23 cellular contexts compared by ENCODE assay signal in the genomic region with DNA sequence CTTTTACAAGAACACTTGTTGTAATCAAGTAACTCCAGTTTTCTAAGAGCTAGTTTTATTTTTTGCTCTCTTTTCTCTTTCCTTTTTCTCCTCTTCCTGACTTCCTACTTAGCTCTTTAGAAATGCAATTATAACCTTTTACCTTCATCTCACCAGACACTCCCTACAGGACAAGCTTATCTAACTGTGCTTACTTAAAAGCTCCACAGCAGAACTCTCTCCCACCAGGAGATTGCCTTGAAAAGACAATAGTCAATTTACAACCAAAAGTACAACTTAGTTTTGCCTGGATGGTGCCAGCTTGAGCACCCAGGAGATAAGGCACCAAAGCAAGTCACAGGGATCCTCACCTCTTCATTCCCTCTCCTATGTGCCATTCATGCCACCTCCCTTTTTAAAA.
A peak's percentile ranks its signal among the peaks of the same experiment; 100 is the strongest.
DNase-seq lines count a peak whose midpoint lies in the region; ATAC-seq and TF ChIP-seq lines count a peak whose summit lies in the region.
"Had no signal": no experiment of that assay in that cellular context is flagged by ENCODE, and none has a peak within 500 bp of the region (broad histone marks: within the 10 kb centered on the region; RNA-seq: fewer than 3 reads in every experiment).

No MANE protein-coding gene starts in this region.

- peaks cover 13% of the 10 kb centered on the region for H3K4me1 Mint-ChIP-seq in WTC11
- H3K4me1 Mint-ChIP-seq in endodermal cell: peaks cover 32% of the 10 kb centered on the region
- no peaks in the 10 kb centered on the region for H3K4me1 Mint-ChIP-seq in activated T-helper 17 cell treated with anti-CD3 and anti-CD28 coated beads, Interleukin-2, amount 50 U/mL, for 72 hours
- H3K4me1 Mint-ChIP-seq: CD14-positive monocyte; CD8-positive, alpha-beta memory T cell had no signal

- intact Hi-C loops in mucosa of descending colon (cut with DNase I, micrococcal nuclease) (no loop called here), posterior vena cava (cut with DNase I) (no loop called here)

- H3K36me3 ChIP-seq in endodermal cell (ENCODE audit: control insufficient read depth, insufficient read depth, low read length): no peaks in the 10 kb centered on the region
- H3K36me3 ChIP-seq in mucosa of descending colon (ENCODE audit: low read depth): no peaks in the 10 kb centered on the region
- H3K36me3 ChIP-seq: BE2C; BLaER1 treated with 17β-estradiol and CSF1 and Interleukin-3, amounts not matched to agents 10 nM and 100 nM had no signal

- TF ChIP-seq CTCF in WTC11 (IDR thresholded peaks at IDR 0.05) (no peak), endodermal cell (conservative IDR thresholded peaks at IDR 0.05) (no peak), mucosa of descending colon (IDR thresholded peaks at IDR 0.05) (no peak)

- no peak overlapping the region for H3K27ac ChIP-seq in endodermal cell (ENCODE audit: low read depth, low read length)
- H3K27ac ChIP-seq: A549; BLaER1 treated with 17β-estradiol and CSF1 and Interleukin-3, amounts not matched to agents 10 nM and 100 nM; GM23248 had no signal

- H3K9me3 ChIP-seq in endodermal cell (ENCODE audit: control insufficient read depth, low read length): no peaks in the 10 kb centered on the region
- no peaks in the 10 kb centered on the region for H3K9me3 ChIP-seq in mucosa of descending colon
- H3K9me3 ChIP-seq: A549; BE2C; BLaER1 treated with 17β-estradiol and CSF1 and Interleukin-3, amounts not matched to agents 10 nM and 100 nM had no signal

- no peak overlapping the region for H3K9ac ChIP-seq in endodermal cell (ENCODE audit: extremely low read depth, low read length, poor library complexity, severe bottlenecking)
- H3K9ac ChIP-seq: BLaER1 treated with 17β-estradiol and CSF1 and Interleukin-3, amounts not matched to agents 10 nM and 100 nM; GM23248 had no signal

- POLR2A ChIA-PET in WTC11 (lab: Charles Lee): no interaction called here

- H3K36me3 Mint-ChIP-seq in WTC11: no peaks in the 10 kb centered on the region
- H3K36me3 Mint-ChIP-seq in endodermal cell (ENCODE audit: low read depth): no peaks in the 10 kb centered on the region
- no peaks in the 10 kb centered on the region for H3K36me3 Mint-ChIP-seq in activated T-helper 17 cell treated with anti-CD3 and anti-CD28 coated beads, Interleukin-2, amount 50 U/mL, for 72 hours (ENCODE audit: low read depth)
- H3K36me3 Mint-ChIP-seq: CD14-positive monocyte; CD8-positive, alpha-beta memory T cell had no signal

- CTCF ChIA-PET in WTC11 (lab: Charles Lee): no interaction called here

- H3K4me1 ChIP-seq in endodermal cell (ENCODE audit: control insufficient read depth, insufficient read depth, low read length) (peaks cover 3% of the 10 kb centered on the region), mucosa of descending colon (ENCODE audit: low read depth) (peaks cover 17% of the 10 kb centered on the region)
- H3K4me1 ChIP-seq: A549; BE2C; BLaER1 treated with 17β-estradiol and CSF1 and Interleukin-3, amounts not matched to agents 10 nM and 100 nM had no signal

- peaks cover 4% of the 10 kb centered on the region; the same call in 1 of the 2 replicates for H3K9me3 Mint-ChIP-seq in WTC11
- peaks cover 1% of the 10 kb centered on the region for H3K9me3 Mint-ChIP-seq in endodermal cell
- no peaks in the 10 kb centered on the region for H3K9me3 Mint-ChIP-seq in activated T-helper 17 cell treated with anti-CD3 and anti-CD28 coated beads, Interleukin-2, amount 50 U/mL, for 72 hours
- H3K9me3 Mint-ChIP-seq: CD4-positive, alpha-beta T cell had no signal

- no peaks in the 10 kb centered on the region for H3K27me3 ChIP-seq in endodermal cell (ENCODE audit: control insufficient read depth, insufficient read depth, low read length, poor library complexity, severe bottlenecking)
- H3K27me3 ChIP-seq: BE2C; BLaER1 treated with 17β-estradiol and CSF1 and Interleukin-3, amounts not matched to agents 10 nM and 100 nM had no signal

- peak overlapping the region; percentile 36 for H3K4me3 ChIP-seq in endodermal cell (ENCODE audit: low read length)
- H3K4me3 ChIP-seq in mucosa of descending colon: no peak overlapping the region
- H3K4me3 ChIP-seq: A549; BLaER1 treated with 17β-estradiol and CSF1 and Interleukin-3, amounts not matched to agents 10 nM and 100 nM; GM12878; GM23248 had no signal

- H3K27ac Mint-ChIP-seq in WTC11: no peak overlapping the region
- H3K27ac Mint-ChIP-seq in endodermal cell: peak overlapping the region; percentile 8
- no peak overlapping the region for H3K27ac Mint-ChIP-seq in activated T-helper 17 cell treated with anti-CD3 and anti-CD28 coated beads, Interleukin-2, amount 50 U/mL, for 72 hours
- H3K27ac Mint-ChIP-seq: CD4-positive, alpha-beta T cell; CD8-positive, alpha-beta memory T cell had no signal

- ATAC-seq in WTC11 (peak; percentile 30; the same call in 1 of the 2 replicates), mucosa of descending colon (peak; percentile 73)
- no peak for ATAC-seq in activated T-helper 17 cell treated with anti-CD3 and anti-CD28 coated beads, Interleukin-2, amount 50 U/mL, for 72 hours (replicated peaks)
- ATAC-seq: A549, GM12878 had no signal

- no peak for DNase-seq in WTC11 (ENCODE audit: low spot score)
- no peak for DNase-seq in endodermal cell
- no peak for DNase-seq in mucosa of descending colon
- no peak for DNase-seq in posterior vena cava (ENCODE audit: low spot score)
- no peak for DNase-seq in stimulated activated CD4-positive, alpha-beta T cell treated with anti-CD3 and anti-CD28 coated beads, Interleukin-12 subunit alpha, Interleukin-12 subunit beta, amount 100 ng/mL, for 4 hours
- DNase-seq: 8988T; ACHN; AML-193; BE2C; CD4-positive, alpha-beta T cell; CD8-positive, alpha-beta memory T cell; DMS 273 treated with DMSO at 0.1 percent for 48 hours; DMS79; EL; GDM1; GM23248; H7; HCEC 1CT had no signal

- no peaks in the 10 kb centered on the region; the same call in 1 of the 2 replicates for H3K27me3 Mint-ChIP-seq in WTC11 (ENCODE audit: low read depth)
- H3K27me3 Mint-ChIP-seq in endodermal cell (ENCODE audit: insufficient read depth): no peaks in the 10 kb centered on the region
- no peaks in the 10 kb centered on the region for H3K27me3 Mint-ChIP-seq in activated T-helper 17 cell treated with anti-CD3 and anti-CD28 coated beads, Interleukin-2, amount 50 U/mL, for 72 hours
- H3K27me3 Mint-ChIP-seq: CD4-positive, alpha-beta T cell had no signal

- H3K4me3 Mint-ChIP-seq in WTC11 (no peak overlapping the region), endodermal cell (no peak overlapping the region)
- no peak overlapping the region for H3K4me3 Mint-ChIP-seq in activated T-helper 17 cell treated with anti-CD3 and anti-CD28 coated beads, Interleukin-2, amount 50 U/mL, for 72 hours
- H3K4me3 Mint-ChIP-seq: CD14-positive monocyte; CD4-positive, alpha-beta T cell; CD8-positive, alpha-beta memory T cell had no signal

TF ChIP-seq in WTC11, 78 proteins besides CTCF, POLR2A, EP300 and RAD21:
- TF ChIP-seq, protein P1, sequence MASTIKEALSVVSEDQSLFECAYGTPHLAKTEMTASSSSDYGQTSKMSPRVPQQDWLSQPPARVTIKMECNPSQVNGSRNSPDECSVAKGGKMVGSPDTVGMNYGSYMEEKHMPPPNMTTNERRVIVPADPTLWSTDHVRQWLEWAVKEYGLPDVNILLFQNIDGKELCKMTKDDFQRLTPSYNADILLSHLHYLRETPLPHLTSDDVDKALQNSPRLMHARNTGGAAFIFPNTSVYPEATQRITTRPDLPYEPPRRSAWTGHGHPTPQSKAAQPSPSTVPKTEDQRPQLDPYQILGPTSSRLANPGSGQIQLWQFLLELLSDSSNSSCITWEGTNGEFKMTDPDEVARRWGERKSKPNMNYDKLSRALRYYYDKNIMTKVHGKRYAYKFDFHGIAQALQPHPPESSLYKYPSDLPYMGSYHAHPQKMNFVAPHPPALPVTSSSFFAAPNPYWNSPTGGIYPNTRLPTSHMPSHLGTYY (CRISPR knock-in tag; IDR thresholded peaks at IDR 0.05): no peak
- TF ChIP-seq, protein P2, sequence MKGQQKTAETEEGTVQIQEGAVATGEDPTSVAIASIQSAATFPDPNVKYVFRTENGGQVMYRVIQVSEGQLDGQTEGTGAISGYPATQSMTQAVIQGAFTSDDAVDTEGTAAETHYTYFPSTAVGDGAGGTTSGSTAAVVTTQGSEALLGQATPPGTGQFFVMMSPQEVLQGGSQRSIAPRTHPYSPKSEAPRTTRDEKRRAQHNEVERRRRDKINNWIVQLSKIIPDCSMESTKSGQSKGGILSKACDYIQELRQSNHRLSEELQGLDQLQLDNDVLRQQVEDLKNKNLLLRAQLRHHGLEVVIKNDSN (CRISPR knock-in tag; IDR thresholded peaks at IDR 0.05): no peak
- TF ChIP-seq JUN (CRISPR knock-in tag; IDR thresholded peaks at IDR 0.05): no peak
- no peak for TF ChIP-seq ZNF219 (CRISPR knock-in tag; IDR thresholded peaks at IDR 0.05; ENCODE audit: borderline replicate concordance)
- TF ChIP-seq, protein P3, sequence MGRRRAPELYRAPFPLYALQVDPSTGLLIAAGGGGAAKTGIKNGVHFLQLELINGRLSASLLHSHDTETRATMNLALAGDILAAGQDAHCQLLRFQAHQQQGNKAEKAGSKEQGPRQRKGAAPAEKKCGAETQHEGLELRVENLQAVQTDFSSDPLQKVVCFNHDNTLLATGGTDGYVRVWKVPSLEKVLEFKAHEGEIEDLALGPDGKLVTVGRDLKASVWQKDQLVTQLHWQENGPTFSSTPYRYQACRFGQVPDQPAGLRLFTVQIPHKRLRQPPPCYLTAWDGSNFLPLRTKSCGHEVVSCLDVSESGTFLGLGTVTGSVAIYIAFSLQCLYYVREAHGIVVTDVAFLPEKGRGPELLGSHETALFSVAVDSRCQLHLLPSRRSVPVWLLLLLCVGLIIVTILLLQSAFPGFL (CRISPR knock-in tag; IDR thresholded peaks at IDR 0.05; ENCODE audit: borderline replicate concordance): no peak
- no peak for TF ChIP-seq ZNF138 (CRISPR knock-in tag; conservative IDR thresholded peaks at IDR 0.05)
- TF ChIP-seq, protein P4, sequence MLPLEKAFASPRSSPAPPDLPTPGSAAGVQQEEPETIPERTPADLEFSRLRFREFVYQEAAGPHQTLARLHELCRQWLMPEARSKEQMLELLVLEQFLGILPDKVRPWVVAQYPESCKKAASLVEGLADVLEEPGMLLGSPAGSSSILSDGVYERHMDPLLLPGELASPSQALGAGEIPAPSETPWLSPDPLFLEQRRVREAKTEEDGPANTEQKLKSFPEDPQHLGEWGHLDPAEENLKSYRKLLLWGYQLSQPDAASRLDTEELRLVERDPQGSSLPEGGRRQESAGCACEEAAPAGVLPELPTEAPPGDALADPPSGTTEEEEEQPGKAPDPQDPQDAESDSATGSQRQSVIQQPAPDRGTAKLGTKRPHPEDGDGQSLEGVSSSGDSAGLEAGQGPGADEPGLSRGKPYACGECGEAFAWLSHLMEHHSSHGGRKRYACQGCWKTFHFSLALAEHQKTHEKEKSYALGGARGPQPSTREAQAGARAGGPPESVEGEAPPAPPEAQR (CRISPR knock-in tag; IDR thresholded peaks at IDR 0.05): no peak
